Comparison of ENCODE assay signal across 9 cellular contexts in genomic region chr6:13304580-13305255, GRCh38. TPM values are rescaled to one million over a fixed set of nuclear protein-coding genes. Genes with fewer than 3 reads are reported as not detected.
A peak's percentile ranks its signal among the peaks of the same experiment; 100 is the strongest.
DNase-seq lines count a peak whose midpoint lies in the region; ATAC-seq lines count a peak whose summit lies in the region.
"Had no signal": no experiment of that assay in that cellular context is flagged by ENCODE, and none has a peak within 500 bp of the region (broad histone marks: within the 10 kb centered on the region; RNA-seq: fewer than 3 reads in every experiment).

No MANE protein-coding gene starts in this region.

- peak; percentile 77 for DNase-seq in NAMALWA (ENCODE audit: low spot score)
- DNase-seq in hippocampal formation (lab: John Stamatoyannopoulos, UW), result peak; percentile 16 to 54
- DNase-seq in H7, result no peak
- no peak for DNase-seq in NCI-H69 (lab: John Stamatoyannopoulos, UW)
- DNase-seq in mesenteric fat pad (ENCODE audit: low spot score), result no peak
- no peak for DNase-seq in NCI-H524 treated with DMSO at 0.1 percent for 48 hours (lab: John Stamatoyannopoulos, UW)
- DNase-seq: NCI-H1105 had no signal

- H3K4me3 ChIP-seq in GM08714 (ENCODE audit: low read length), result peak overlapping the region; percentile 39; the same call in 1 of the 2 replicates
- H3K4me3 ChIP-seq in H7 (ENCODE audit: insufficient read depth, low read depth, low read length), result no peak overlapping the region

- peak; percentile 39 for ATAC-seq in GM21447 (IDR thresholded peaks at IDR 0.05; ENCODE audit: unreplicated experiment)

- H3K27me3 ChIP-seq in H7 (ENCODE audit: control insufficient read depth, insufficient read depth, low read length), result no peaks in the 10 kb centered on the region

- peaks cover 20% of the 10 kb centered on the region for H3K36me3 ChIP-seq in H7 (replicated peaks; ENCODE audit: control insufficient read depth, insufficient read depth, low read length)

RNA-seq across cellular contexts. Expression of gene TBC1D7, which starts 23.6 kb away (rescaled TPM):
- 35.2 and 42.1 TPM in 2 replicates for total RNA-seq in H7 (2014; rRNA removed; shearing (Covaris generic))
- 11.0 TPM for total RNA-seq in mesenteric fat pad

Comparison
In these comparisons a context has a peak if more than half of its experiments do, and no peak if none do; other contexts are left out.
1. DNase-seq: peak in NAMALWA (single experiment) and hippocampal formation (2 of 2); none in H7 (single experiment), NCI-H69 (single experiment), mesenteric fat pad (single experiment) and NCI-H524 treated with DMSO at 0.1 percent for 48 hours (single experiment).